1 cellular context compared by ENCODE assay signal in genomic region chr5:39214912-39215709, GRCh38.
TF ChIP-seq lines count a peak whose summit lies in the region.

No MANE protein-coding gene starts in this region.

TF ChIP-seq in A549, 52 proteins besides CTCF, POLR2A, EP300 and RAD21 (continued from another document):
- TF ChIP-seq REST (IDR thresholded peaks at IDR 0.05), result no peak
TF ChIP-seq in A549: peak in this region for 1.
